Comparison of ENCODE assay signal across 13 cellular contexts in the genomic region with DNA sequence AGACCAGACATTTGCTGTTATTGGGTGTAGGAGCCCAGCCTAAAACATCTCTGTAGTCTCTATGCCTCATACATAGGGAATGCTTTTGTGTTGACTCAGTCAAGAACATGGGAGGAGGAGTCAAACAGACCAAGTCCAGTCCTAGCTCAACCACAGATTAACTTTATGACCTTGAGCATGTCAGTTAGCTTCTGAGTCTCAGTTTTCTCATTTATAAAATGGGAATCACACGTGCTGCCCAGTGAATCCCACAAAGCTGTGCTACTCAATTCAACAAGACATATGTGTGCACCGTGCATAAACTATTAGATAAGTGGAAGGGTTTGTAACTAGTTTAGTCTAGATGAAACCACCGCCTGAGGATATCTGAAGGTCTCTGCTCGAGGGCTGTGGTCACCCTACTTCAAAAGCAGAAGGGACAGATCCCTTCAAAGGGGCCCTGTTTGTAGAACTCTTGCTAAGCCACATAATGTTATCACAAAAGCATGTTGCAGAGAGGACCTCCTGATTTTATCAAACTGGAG.
DNase-seq lines count a peak whose midpoint lies in the region; ATAC-seq, FAIRE-seq and TF ChIP-seq lines count a peak whose summit lies in the region.
"Had no signal": no experiment of that assay in that cellular context is flagged by ENCODE, and none has a peak within 500 bp of the region (broad histone marks: within the 10 kb centered on the region; RNA-seq: fewer than 3 reads in every experiment).

No MANE protein-coding gene starts in this region.

- CTCF ChIA-PET in IMR-90 (lab: Yijun Ruan, JAX) (no interaction called here), K562 (lab: Yijun Ruan, JAX; ENCODE audit: low intra/inter-chr PET ratio) (no interaction called here)

- H3K27me3 ChIP-seq in IMR-90 (ENCODE audit: control insufficient read depth, insufficient read depth, low read length), result no peaks in the 10 kb centered on the region; the same call in 1 of the 2 replicates
- H3K27me3 ChIP-seq in K562 (ENCODE audit: control insufficient read depth in 2 of 2, insufficient read depth in 2 of 2, low read length in 2 of 2), result no peaks in the 10 kb centered on the region
- no peaks in the 10 kb centered on the region for H3K27me3 ChIP-seq in keratinocyte (ENCODE audit: control insufficient read depth, extremely low read depth, insufficient read depth, low read length)
- no peaks in the 10 kb centered on the region for H3K27me3 ChIP-seq in vagina

- H3K9ac ChIP-seq in IMR-90 (ENCODE audit: low read depth, low read length) (no peak overlapping the region), K562 (ENCODE audit: insufficient read depth in 1 of 2, low read depth in 2 of 2, low read length in 2 of 2) (no peak overlapping the region), keratinocyte (ENCODE audit: control insufficient read depth, extremely low read depth, insufficient read depth, low read length) (no peak overlapping the region)

- H2AK9ac ChIP-seq in IMR-90 (replicated peaks; ENCODE audit: low read depth, low read length, poor library complexity), result no peak overlapping the region

- no peak overlapping the region for H3K4ac ChIP-seq in IMR-90 (ENCODE audit: low read depth, low read length)

- no peaks in the 10 kb centered on the region for H3K79me2 ChIP-seq in K562 (ENCODE audit: control insufficient read depth, insufficient read depth, low read length)
- no peaks in the 10 kb centered on the region for H3K79me2 ChIP-seq in keratinocyte (ENCODE audit: control insufficient read depth, insufficient read depth, low read length)

- no peak overlapping the region for H3K27ac ChIP-seq in IMR-90 (ENCODE audit: insufficient read depth, low read length)
- H3K27ac ChIP-seq in K562 (ENCODE audit: extremely low read depth, low read depth, low read length), result no peak overlapping the region
- H3K27ac ChIP-seq in keratinocyte (ENCODE audit: control insufficient read depth, insufficient read depth, low read length), result no peak overlapping the region
- no peak overlapping the region for H3K27ac ChIP-seq in vagina

- TF ChIP-seq POLR2A in IMR-90 (IDR thresholded peaks at IDR 0.05; ENCODE audit: low read depth, low read length) (no peak), K562 (conservative IDR thresholded peaks at IDR 0.05) (no peak), vagina (IDR thresholded peaks at IDR 0.05) (no peak), lower leg skin (IDR thresholded peaks at IDR 0.05) (no peak)

- H4K20me1 ChIP-seq in IMR-90 (ENCODE audit: insufficient read depth, low read length) (no peaks in the 10 kb centered on the region), K562 (replicated peaks; ENCODE audit: control insufficient read depth, insufficient read depth, low read length) (no peaks in the 10 kb centered on the region), keratinocyte (ENCODE audit: control insufficient read depth, extremely low read depth, insufficient read depth, low read length) (no peaks in the 10 kb centered on the region)

- H3K14ac ChIP-seq in IMR-90 (replicated peaks; ENCODE audit: low read depth, low read length), result no peak overlapping the region

- TF ChIP-seq CTCF in IMR-90 (conservative IDR thresholded peaks at IDR 0.05; ENCODE audit: low read depth, low read length) (no peak), K562 (IDR thresholded peaks at IDR 0.05 in 2 of 3, conservative IDR thresholded peaks at IDR 0.05 in 1 of 3; ENCODE audit: insufficient read depth in 2 of 3, low read depth in 1 of 3, low read length in 3 of 3) (no peak), keratinocyte (optimal IDR thresholded peaks at IDR 0.05 in 1 of 3, IDR thresholded peaks at IDR 0.05 in 1 of 3, conservative IDR thresholded peaks at IDR 0.05 in 1 of 3; ENCODE audit: extremely low read depth in 1 of 3, insufficient read depth in 2 of 3, low read length in 3 of 3) (no peak), vagina (IDR thresholded peaks at IDR 0.05) (no peak), lower leg skin (IDR thresholded peaks at IDR 0.05) (no peak)

- dilution Hi-C loops in IMR-90 (cut with HindIII; ENCODE audit: low sequenced_read_pairs, unreplicated experiment) (no loop called here), keratinocyte (cut with MboI; ENCODE audit: extremely low pct_ligation_motif_present, low sequenced_read_pairs) (no loop called here)

- H3K4me1 ChIP-seq in IMR-90 (ENCODE audit: control insufficient read depth, insufficient read depth, low read length), result no peaks in the 10 kb centered on the region
- H3K4me1 ChIP-seq in K562 (replicated peaks in 1 of 2; ENCODE audit: control insufficient read depth in 2 of 2, insufficient read depth in 2 of 2, low read length in 2 of 2), result peaks cover 3 to 22% of the 10 kb centered on the region in 2 experiments; a peak in 4 of 5 replicates
- peaks cover 20% of the 10 kb centered on the region for H3K4me1 ChIP-seq in keratinocyte (ENCODE audit: control insufficient read depth, extremely low read depth, insufficient read depth, low read length)
- H3K4me1 ChIP-seq in vagina, result no peaks in the 10 kb centered on the region

- H2BK15ac ChIP-seq in IMR-90 (ENCODE audit: low read depth, low read length), result no peak overlapping the region

- no peak overlapping the region for H4K8ac ChIP-seq in IMR-90 (ENCODE audit: low read depth in 2 of 2, low read length in 2 of 2)

- POLR2A ChIA-PET in IMR-90 (lab: Charles Lee; ENCODE audit: unreplicated experiment) (no interaction called here), K562 (lab: Yijun Ruan, JAX) (interaction anchor here (1.1 kb wide), 1 partner anchor 77 kb away, joined by 3 read pairs; no protein-coding TSS in a partner anchor)

- no peak overlapping the region for H3K4me3 ChIP-seq in IMR-90 (ENCODE audit: insufficient read depth, low read depth, low read length)
- no peak overlapping the region for H3K4me3 ChIP-seq in K562
- no peak overlapping the region for H3K4me3 ChIP-seq in keratinocyte (ENCODE audit: control insufficient read depth in 2 of 3, extremely low read depth in 1 of 3, insufficient read depth in 2 of 3, low read depth in 1 of 3, low read length in 3 of 3)
- H3K4me3 ChIP-seq in vagina, result no peak overlapping the region
- H3K4me3 ChIP-seq in lower leg skin (ENCODE audit: low read depth, poor library complexity, severe bottlenecking), result no peak overlapping the region

- H2AK5ac ChIP-seq in IMR-90 (ENCODE audit: low read depth, low read length), result no peak overlapping the region

- H3K4me2 ChIP-seq in IMR-90 (ENCODE audit: low read depth, low read length) (no peak overlapping the region), K562 (ENCODE audit: insufficient read depth, low read length) (peak overlapping the region; percentile 11; the same call in 1 of the 2 replicates), keratinocyte (ENCODE audit: control insufficient read depth, extremely low read depth, insufficient read depth, low read depth, low read length) (peak overlapping the region; percentile 47)

- no peak overlapping the region for H2BK5ac ChIP-seq in IMR-90 (ENCODE audit: low read depth, low read length, poor library complexity, severe bottlenecking)

- no peak overlapping the region for H3K23ac ChIP-seq in IMR-90 (ENCODE audit: low read depth, low read length)

- no peak overlapping the region for H2BK120ac ChIP-seq in IMR-90 (ENCODE audit: low read depth, low read length)

- no peaks in the 10 kb centered on the region for H3K36me3 ChIP-seq in IMR-90 (ENCODE audit: control insufficient read depth, insufficient read depth, low read length)
- H3K36me3 ChIP-seq in K562 (ENCODE audit: control insufficient read depth, insufficient read depth, low read length), result no peaks in the 10 kb centered on the region
- no peaks in the 10 kb centered on the region for H3K36me3 ChIP-seq in keratinocyte (ENCODE audit: control insufficient read depth in 2 of 2, extremely low read depth in 1 of 2, insufficient read depth in 2 of 2, low read length in 2 of 2)
- H3K36me3 ChIP-seq in vagina, result no peaks in the 10 kb centered on the region

- H2BK20ac ChIP-seq in IMR-90 (ENCODE audit: low read depth, low read length), result no peak overlapping the region

- H3K79me1 ChIP-seq in IMR-90 (ENCODE audit: low read depth in 1 of 2, low read length in 2 of 2), result no peaks in the 10 kb centered on the region

- no peak overlapping the region for H3K56ac ChIP-seq in IMR-90 (ENCODE audit: extremely low read depth, insufficient read depth, low read length)

- H4K91ac ChIP-seq in IMR-90 (ENCODE audit: insufficient read depth, low read depth, low read length), result no peak overlapping the region

- no TSS peak for BruUV-seq in IMR-90 (replicated peaks; lab: Mats Ljungman, UMichigan)
- no TSS peak for BruUV-seq in K562 (replicated peaks; lab: Mats Ljungman, UMichigan)

- TF ChIP-seq RAD21 in IMR-90 (IDR thresholded peaks at IDR 0.05; ENCODE audit: low read length), result no peak
- no peak; a peak in 2 of 4 replicates for TF ChIP-seq RAD21 in K562 (CRISPR knock-in tag; conservative IDR thresholded peaks at IDR 0.05 in 1 of 2, IDR thresholded peaks at IDR 0.05 in 1 of 2)

- no peak overlapping the region for H3K18ac ChIP-seq in IMR-90 (ENCODE audit: low read depth, low read length)

- FAIRE-seq in K562 (lab: Jason Lieb, UNC) (peak; percentile 88), keratinocyte (lab: Jason Lieb, UNC) (peak; percentile 90)
- FAIRE-seq: H1 had no signal

- H3K9me3 ChIP-seq in IMR-90 (ENCODE audit: control insufficient read depth, insufficient read depth, low read length) (no peaks in the 10 kb centered on the region), K562 (replicated peaks; ENCODE audit: control insufficient read depth, insufficient read depth, low read depth, low read length) (no peaks in the 10 kb centered on the region), keratinocyte (ENCODE audit: control insufficient read depth, low read depth, low read length) (no peaks in the 10 kb centered on the region), vagina (no peaks in the 10 kb centered on the region)

- H3K9me1 ChIP-seq in IMR-90 (ENCODE audit: insufficient read depth, low read length) (no peaks in the 10 kb centered on the region), K562 (ENCODE audit: control insufficient read depth, insufficient read depth, low read length) (no peaks in the 10 kb centered on the region), keratinocyte (ENCODE audit: control insufficient read depth, extremely low read depth, insufficient read depth, low read length) (no peaks in the 10 kb centered on the region)

- intact Hi-C loops in IMR-90 (cut with micrococcal nuclease) (loop anchor here (1.0 to 5.0 kb wide), 4 partner anchors 684 to 1169 kb away; no protein-coding TSS in a partner anchor), K562 (cut with micrococcal nuclease) (loop anchor here (2.0 to 10.0 kb wide), 7 partner anchors 76 to 1001 kb away; partner anchors contain the start of genes NFIA and TM2D1), vagina (cut with DNase I) (loop anchor here (5.0 to 10.0 kb wide), 2 partner anchors 69 to 242 kb away; no protein-coding TSS in a partner anchor), lower leg skin (cut with DNase I; ENCODE audit: low total_unique reads) (loop anchor here (5.0 to 10.0 kb wide), 3 partner anchors 69 to 879 kb away; no protein-coding TSS in a partner anchor)

- no peak overlapping the region for H4K5ac ChIP-seq in IMR-90 (ENCODE audit: low read depth, low read length)

- DNase-seq in A172 (ENCODE audit: low spot score) (peak; percentile 58), IMR-90 (peak; percentile 76), K562 (ENCODE audit: extremely low read depth in 1 of 4, low spot score in 3 of 4) (peak in 2 of 4 experiments; percentile 43 to 62), keratinocyte (ENCODE audit: low read depth, low spot score) (no peak), vagina (ENCODE audit: extremely low spot score in 2 of 2) (no peak), NCI-H187 treated with DMSO at 0.1 percent for 48 hours (lab: John Stamatoyannopoulos, UW) (no peak), lower leg skin (ENCODE audit: low spot score in 2 of 2) (no peak)
- no peak for DNase-seq in stimulated activated CD4-positive, alpha-beta T cell treated with anti-CD3 and anti-CD28 coated beads, Interleukin-1b, Interleukin-23, amount 100 ng/mL, for 48 hours
- DNase-seq: 8988T; central memory CD4-positive, alpha-beta T cell; GF-D8; glutamatergic neuron had no signal

- WGBS in IMR-90 (ENCODE audit: extremely low coverage in 2 of 2, insufficient read length in 1 of 2), 2 experiments, result no CpG with 5 or more reads among the region's 4 CpGs
- 1% methylated on average over 4 of the region's 4 CpGs for WGBS in K562 (ENCODE audit: insufficient coverage, low coverage, missing lambda C conversion rate)
- 92% methylated on average over 4 of the region's 4 CpGs for WGBS in lower leg skin, 2 donors

- in situ Hi-C loops in IMR-90 (cut with MboI; ENCODE audit: low sequenced_read_pairs) (loop anchor here (10.0 kb wide), 2 partner anchors 482 to 872 kb away; no protein-coding TSS in a partner anchor), K562 (cut with MboI) (loop anchor here (10.0 kb wide), 3 partner anchors 472 to 872 kb away; no protein-coding TSS in a partner anchor)

- peak; percentile 16; the same call in 1 of the 2 replicates for TF ChIP-seq EP300 in K562 (IDR thresholded peaks at IDR 0.05; ENCODE audit: low read length)

- peak; percentile 92 for ATAC-seq in IMR-90 (ENCODE audit: low read depth)
- ATAC-seq in K562, result peak; percentile 77

- H2AFZ ChIP-seq in IMR-90 (replicated peaks; ENCODE audit: low read length, poor library complexity) (no peak overlapping the region), K562 (ENCODE audit: low read depth, low read length) (peak overlapping the region; percentile 43), keratinocyte (ENCODE audit: control insufficient read depth, low read length) (no peak overlapping the region)

Comparison
In these comparisons a context has a peak if more than half of its experiments do, and no peak if none do; other contexts are left out.
1. DNase-seq: peak in A172 (single experiment) and IMR-90 (single experiment); none in keratinocyte (single experiment), vagina (0 of 2), NCI-H187 treated with DMSO at 0.1 percent for 48 hours (single experiment), stimulated activated CD4-positive, alpha-beta T cell treated with anti-CD3 and anti-CD28 coated beads, Interleukin-1b, Interleukin-23, amount 100 ng/mL, for 48 hours (single experiment) and lower leg skin (0 of 2).